In the genomic region with DNA sequence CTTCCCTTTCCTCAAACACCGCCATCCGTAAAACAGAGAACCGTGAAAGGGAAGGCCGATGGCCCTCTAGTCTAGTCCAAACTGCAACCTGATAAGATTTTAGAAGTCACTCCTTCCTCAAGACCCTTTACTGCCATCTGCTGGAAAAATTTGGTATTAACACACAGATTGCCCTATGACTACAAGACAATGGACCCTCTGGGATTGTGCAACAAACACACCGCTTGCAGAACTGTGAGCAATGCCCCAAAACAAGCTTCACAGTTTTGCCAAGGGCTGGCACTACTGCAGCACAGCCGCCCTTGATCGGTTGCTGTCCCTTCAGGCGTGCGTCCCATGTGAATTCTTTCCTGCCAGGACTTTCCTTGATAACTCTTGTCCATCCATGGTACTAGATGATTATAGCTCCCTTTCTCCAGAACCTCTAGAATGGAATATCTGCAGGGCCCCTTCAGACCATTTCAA, we compare ENCODE assay signal across 1 cellular context.
TF ChIP-seq lines count a peak whose summit lies in the region.

No MANE protein-coding gene starts in this region.

TF ChIP-seq in HCT116, 20 proteins besides CTCF, POLR2A, EP300 and RAD21:
- TF ChIP-seq CEBPB (IDR thresholded peaks at IDR 0.05; ENCODE audit: low read depth) (peak; percentile 97), CBX3 (IDR thresholded peaks at IDR 0.05; ENCODE audit: low read depth) (peak; percentile 68; the same call in 1 of the 2 replicates), ZFX (IDR thresholded peaks at IDR 0.05) (no peak), POLR2AphosphoS5 (IDR thresholded peaks at IDR 0.05; ENCODE audit: low read depth, low read length) (0 out of 2 replicates have a peak, but pooled peaks have one; percentile 41), EZH2phosphoT487 (IDR thresholded peaks at IDR 0.05; ENCODE audit: borderline replicate concordance) (no peak), YY1 (IDR thresholded peaks at IDR 0.05; ENCODE audit: extremely low read depth, insufficient replicate concordance, low read depth, low read length) (peak; percentile 77)
